Comparison of ENCODE assay signal across 23 cellular contexts in the genomic region with DNA sequence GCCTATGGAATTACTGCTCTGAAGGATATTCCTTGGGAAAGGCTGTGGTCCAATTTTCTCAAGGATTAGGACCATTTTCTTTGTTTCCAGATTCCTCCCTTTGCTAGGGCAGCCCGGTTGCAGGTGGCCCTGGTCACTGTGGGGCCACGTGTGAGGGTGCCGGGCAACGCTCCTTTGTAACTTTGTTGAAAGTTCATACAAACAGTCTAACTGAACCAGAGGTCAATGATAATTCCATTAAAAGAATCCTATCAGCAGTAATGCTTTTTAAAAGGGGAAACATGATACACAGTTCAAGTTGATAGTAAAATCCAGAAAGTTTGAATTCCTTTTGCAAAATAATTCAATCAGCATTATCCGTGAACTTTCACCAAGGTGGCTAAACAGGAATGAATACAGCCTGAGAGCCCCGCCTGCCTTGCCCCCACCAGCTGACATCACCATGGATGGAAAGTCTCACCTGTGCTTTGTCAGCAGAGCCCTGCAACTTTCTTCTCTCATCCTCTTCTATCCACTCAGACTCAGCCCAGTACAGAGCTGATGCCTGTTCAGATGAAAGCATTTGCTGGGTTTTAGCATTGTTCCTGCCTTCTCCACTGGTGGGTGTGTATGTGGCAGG.
"Had no signal": no experiment of that assay in that cellular context is flagged by ENCODE, and none has a peak within 500 bp of the region (broad histone marks: within the 10 kb centered on the region; RNA-seq: fewer than 3 reads in every experiment).

No MANE protein-coding gene starts in this region.

- H3K9me3 ChIP-seq: heart left ventricle, left ventricle myocardium inferior, right atrium auricular region, testis, tibial nerve had no signal

- H3K27ac ChIP-seq: coronary artery, foreskin keratinocyte, heart left ventricle, left ventricle myocardium inferior, parathyroid adenoma, right atrium auricular region, testis, tibial nerve had no signal

- H3K4me3 Mint-ChIP-seq: endodermal cell; natural killer cell treated with Interleukin-12 subunit alpha and Interleukin-12 subunit beta and Interleukin-15 and Interleukin-18, amount 100 ng/mL, for 72 hours; stimulated activated memory B cell treated with anti-CD40 and anti-IgM and Interleukin-4, amounts not matched to agents 10 μg/mL and 1 μg/mL and 100 μg/mL, for 72 hours; stimulated activated naive CD8-positive, alpha-beta T cell treated with anti-CD3 and anti-CD28 coated beads, Interleukin-15, Interleukin-2, amounts not matched to agents 100 ng/mL and 50 ng/mL, for 24 hours had no signal

- H3K4me3 ChIP-seq: coronary artery, heart left ventricle, left ventricle myocardium inferior, lung, right atrium auricular region, testis, tibial nerve had no signal

- H3K36me3 ChIP-seq: heart left ventricle, left ventricle myocardium inferior, right atrium auricular region, tibial nerve had no signal

- H3K27me3 ChIP-seq: foreskin keratinocyte, heart left ventricle, right atrium auricular region, testis, tibial nerve had no signal

- H2AFZ ChIP-seq: parathyroid adenoma had no signal

- H3K36me3 Mint-ChIP-seq: natural killer cell treated with Interleukin-12 subunit alpha and Interleukin-12 subunit beta and Interleukin-15 and Interleukin-18, amount 100 ng/mL, for 72 hours; stimulated activated memory B cell treated with anti-CD40 and anti-IgM and Interleukin-4, amounts not matched to agents 10 μg/mL and 1 μg/mL and 100 μg/mL, for 72 hours had no signal

- H3K4me1 Mint-ChIP-seq: endodermal cell; stimulated activated memory B cell treated with anti-CD40 and anti-IgM and Interleukin-4, amounts not matched to agents 10 μg/mL and 1 μg/mL and 100 μg/mL, for 72 hours had no signal

- H3K79me2 ChIP-seq: parathyroid adenoma had no signal

- H3K9ac ChIP-seq: parathyroid adenoma had no signal

- ATAC-seq: foreskin keratinocyte; heart left ventricle; natural killer cell treated with Interleukin-12 subunit alpha and Interleukin-12 subunit beta and Interleukin-15 and Interleukin-18, amount 100 ng/mL, for 72 hours; stimulated activated memory B cell treated with anti-CD40 and anti-IgM and Interleukin-4, amounts not matched to agents 10 μg/mL and 1 μg/mL and 100 μg/mL, for 72 hours had no signal

- H3K9me3 Mint-ChIP-seq: endodermal cell; natural killer cell treated with Interleukin-12 subunit alpha and Interleukin-12 subunit beta and Interleukin-15 and Interleukin-18, amount 100 ng/mL, for 72 hours; stimulated activated naive CD8-positive, alpha-beta T cell treated with anti-CD3 and anti-CD28 coated beads, Interleukin-15, Interleukin-2, amounts not matched to agents 100 ng/mL and 50 ng/mL, for 24 hours had no signal

- FAIRE-seq: endothelial cell of umbilical vein, islet of Langerhans had no signal

- DNase-seq: central memory CD4-positive, alpha-beta T cell; effector CD4-positive, alpha-beta T cell; endodermal cell; erythroblast; foreskin keratinocyte; heart left ventricle; hypothalamus; kidney glomerular epithelial cell; left ventricle myocardium inferior; mesenchymal stem cell; midbrain; stimulated activated CD4-positive, alpha-beta T cell treated with anti-CD3 and anti-CD28 coated beads, Interleukin-4, amount 100 ng/mL, for 24 hours; testis had no signal

- H3K4me1 ChIP-seq: testis had no signal

- H3K27ac Mint-ChIP-seq: endodermal cell; natural killer cell treated with Interleukin-12 subunit alpha and Interleukin-12 subunit beta and Interleukin-15 and Interleukin-18, amount 100 ng/mL, for 72 hours; stimulated activated memory B cell treated with anti-CD40 and anti-IgM and Interleukin-4, amounts not matched to agents 10 μg/mL and 1 μg/mL and 100 μg/mL, for 72 hours; stimulated activated naive CD8-positive, alpha-beta T cell treated with anti-CD3 and anti-CD28 coated beads, Interleukin-15, Interleukin-2, amounts not matched to agents 100 ng/mL and 50 ng/mL, for 24 hours had no signal
